Comparison of ENCODE assay signal across 22 cellular contexts in the genomic region with DNA sequence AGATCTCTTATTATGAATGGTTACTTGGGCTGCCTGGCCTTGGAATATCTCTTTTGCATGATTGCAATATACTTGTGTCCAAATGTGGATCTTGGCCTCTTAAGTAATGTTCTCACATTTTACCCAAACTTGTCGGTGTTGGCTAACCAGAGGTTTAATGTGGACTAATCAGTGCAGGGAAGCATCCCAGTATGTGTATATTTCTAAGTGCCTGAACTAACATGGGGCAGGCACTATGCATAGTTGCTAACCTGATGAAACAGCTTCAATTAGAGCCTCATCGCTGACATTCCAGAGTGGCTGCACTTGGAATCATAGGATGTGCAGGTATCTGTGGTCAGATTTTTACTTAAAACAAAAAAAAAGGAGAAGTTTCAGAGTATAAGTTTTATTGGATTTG.
DNase-seq lines count a peak whose midpoint lies in the region; ATAC-seq and TF ChIP-seq lines count a peak whose summit lies in the region.
"Had no signal": no experiment of that assay in that cellular context is flagged by ENCODE, and none has a peak within 500 bp of the region (broad histone marks: within the 10 kb centered on the region; RNA-seq: fewer than 3 reads in every experiment).

No MANE protein-coding gene starts in this region.

- ATAC-seq in left colon (no peak), GM18909 (IDR thresholded peaks at IDR 0.05; ENCODE audit: poor library complexity, unreplicated experiment) (no peak)
- ATAC-seq: activated CD8-positive, alpha-beta T cell treated with anti-CD3 and anti-CD28 coated beads for 36 hours; effector memory CD8-positive, alpha-beta T cell; lower lobe of right lung; T-helper 17 cell had no signal

- intact Hi-C loops in left colon (cut with DNase I, micrococcal nuclease), result no loop called here
- intact Hi-C loops in activated naive CD4-positive, alpha-beta T cell treated with anti-CD3 and anti-CD28 coated beads for 36 hours (cut with micrococcal nuclease), result no loop called here

- DNase-seq in EL (peak; percentile 23), MG63 (no peak), choroid plexus epithelial cell (ENCODE audit: low read depth) (peak; percentile 75), left colon (no peak)
- DNase-seq in activated naive CD4-positive, alpha-beta T cell treated with anti-CD3 and anti-CD28 coated beads, Interleukin-2, amount 10 ng/mL, durations not matched to agents 7 days and 5 days, result no peak
- no peak for DNase-seq in activated naive CD4-positive, alpha-beta T cell treated with anti-CD3 and anti-CD28 coated beads for 36 hours
- DNase-seq: activated CD8-positive, alpha-beta T cell treated with anti-CD3 and anti-CD28 coated beads for 36 hours; activated naive CD4-positive, alpha-beta T cell; activated T-cell treated with anti-CD3 and anti-CD28 coated beads, Interleukin-2, amount 50 U/mL, for 24 hours; anterior cingulate cortex; COR-L47; effector memory CD8-positive, alpha-beta T cell; lower lobe of right lung; NCI-H1694; NCI-H748 treated with DMSO at 0.1 percent for 48 hours; SHP77 treated with DMSO at 0.1 percent for 48 hours; T-helper 17 cell had no signal

- H3K4me1 ChIP-seq in mesodermal cell (ENCODE audit: control insufficient read depth, insufficient read depth, low read length, poor library complexity, severe bottlenecking), result peaks cover 32% of the 10 kb centered on the region
- H3K4me1 ChIP-seq: lower lobe of right lung had no signal

- H3K27me3 Mint-ChIP-seq in activated naive CD4-positive, alpha-beta T cell treated with anti-CD3 and anti-CD28 coated beads, Interleukin-2, amount 10 ng/mL, durations not matched to agents 7 days and 5 days, result no peaks in the 10 kb centered on the region
- H3K27me3 Mint-ChIP-seq in activated naive CD4-positive, alpha-beta T cell treated with anti-CD3 and anti-CD28 coated beads for 36 hours (ENCODE audit: low read depth), result peaks cover 2% of the 10 kb centered on the region
- H3K27me3 Mint-ChIP-seq: activated T-cell treated with anti-CD3 and anti-CD28 coated beads, Interleukin-2, amount 50 U/mL, for 24 hours; B cell had no signal

- H3K9me3 ChIP-seq in MG63 (peaks cover 6% of the 10 kb centered on the region), mesodermal cell (ENCODE audit: control insufficient read depth, low read length) (no peaks in the 10 kb centered on the region)
- H3K9me3 ChIP-seq: neutrophil had no signal

- peak overlapping the region; percentile 95 for H3K27ac ChIP-seq in mesodermal cell (ENCODE audit: low read depth, low read length, severe bottlenecking)
- H3K27ac ChIP-seq: foreskin keratinocyte, lower lobe of right lung, neutrophil had no signal

- 83 to 100% methylated on average over 1 of the region's 2 CpGs for WGBS in mesodermal cell (ENCODE audit: insufficient coverage in 2 of 2), 2 experiments

- peak overlapping the region; percentile 24 for H3K4me3 ChIP-seq in MG63
- H3K4me3 ChIP-seq in choroid plexus epithelial cell (ENCODE audit: low read depth, low read length), result no peak overlapping the region
- no peak overlapping the region for H3K4me3 ChIP-seq in mesodermal cell (ENCODE audit: extremely low read depth, insufficient read depth, low read length, poor library complexity, severe bottlenecking)
- H3K4me3 ChIP-seq: lower lobe of right lung had no signal

- no peaks in the 10 kb centered on the region for H3K27me3 ChIP-seq in MG63
- H3K27me3 ChIP-seq: foreskin keratinocyte, neutrophil had no signal

- H3K4me3 Mint-ChIP-seq in activated naive CD4-positive, alpha-beta T cell treated with anti-CD3 and anti-CD28 coated beads, Interleukin-2, amount 10 ng/mL, durations not matched to agents 7 days and 5 days, result no peak overlapping the region
- no peak overlapping the region for H3K4me3 Mint-ChIP-seq in activated naive CD4-positive, alpha-beta T cell treated with anti-CD3 and anti-CD28 coated beads for 36 hours
- H3K4me3 Mint-ChIP-seq: activated CD8-positive, alpha-beta T cell treated with anti-CD3 and anti-CD28 coated beads for 36 hours; activated T-cell treated with anti-CD3 and anti-CD28 coated beads, Interleukin-2, amount 50 U/mL, for 24 hours; B cell; effector memory CD8-positive, alpha-beta T cell; T-helper 17 cell had no signal

- H3K27ac Mint-ChIP-seq in activated naive CD4-positive, alpha-beta T cell treated with anti-CD3 and anti-CD28 coated beads, Interleukin-2, amount 10 ng/mL, durations not matched to agents 7 days and 5 days, result no peak overlapping the region
- no peak overlapping the region for H3K27ac Mint-ChIP-seq in activated naive CD4-positive, alpha-beta T cell treated with anti-CD3 and anti-CD28 coated beads for 36 hours
- H3K27ac Mint-ChIP-seq: activated CD8-positive, alpha-beta T cell treated with anti-CD3 and anti-CD28 coated beads for 36 hours; activated T-cell treated with anti-CD3 and anti-CD28 coated beads, Interleukin-2, amount 50 U/mL, for 24 hours; B cell; effector memory CD8-positive, alpha-beta T cell; T-helper 17 cell had no signal

- no peaks in the 10 kb centered on the region for H3K36me3 Mint-ChIP-seq in activated naive CD4-positive, alpha-beta T cell treated with anti-CD3 and anti-CD28 coated beads, Interleukin-2, amount 10 ng/mL, durations not matched to agents 7 days and 5 days
- no peaks in the 10 kb centered on the region for H3K36me3 Mint-ChIP-seq in activated naive CD4-positive, alpha-beta T cell treated with anti-CD3 and anti-CD28 coated beads for 36 hours (ENCODE audit: low read depth)

- no peak for TF ChIP-seq CTCF in choroid plexus epithelial cell (conservative IDR thresholded peaks at IDR 0.05; ENCODE audit: low read depth, low read length)

- CTCF ChIA-PET in activated naive CD4-positive, alpha-beta T cell treated with anti-CD3 and anti-CD28 coated beads, Interleukin-2, amount 10 ng/mL, durations not matched to agents 7 days and 5 days (lab: Charles Lee), result no interaction called here
- CTCF ChIA-PET in activated naive CD4-positive, alpha-beta T cell treated with anti-CD3 and anti-CD28 coated beads for 36 hours (lab: Charles Lee), result no interaction called here

- no peaks in the 10 kb centered on the region for H3K4me1 Mint-ChIP-seq in activated naive CD4-positive, alpha-beta T cell treated with anti-CD3 and anti-CD28 coated beads, Interleukin-2, amount 10 ng/mL, durations not matched to agents 7 days and 5 days
- no peaks in the 10 kb centered on the region for H3K4me1 Mint-ChIP-seq in activated naive CD4-positive, alpha-beta T cell treated with anti-CD3 and anti-CD28 coated beads for 36 hours (ENCODE audit: low read depth)
- H3K4me1 Mint-ChIP-seq: B cell, T-helper 17 cell had no signal

- H3K36me3 ChIP-seq in MG63 (no peaks in the 10 kb centered on the region; the same call in 1 of the 2 replicates), mesodermal cell (ENCODE audit: control insufficient read depth, insufficient read depth, low read length) (no peaks in the 10 kb centered on the region)
- H3K36me3 ChIP-seq: lower lobe of right lung, neutrophil had no signal

- H3K9me3 Mint-ChIP-seq in activated naive CD4-positive, alpha-beta T cell treated with anti-CD3 and anti-CD28 coated beads, Interleukin-2, amount 10 ng/mL, durations not matched to agents 7 days and 5 days, result peaks cover 2% of the 10 kb centered on the region
- peaks cover 3% of the 10 kb centered on the region for H3K9me3 Mint-ChIP-seq in activated naive CD4-positive, alpha-beta T cell treated with anti-CD3 and anti-CD28 coated beads for 36 hours

Comparison
In these comparisons a context has a peak if more than half of its experiments do, and no peak if none do; other contexts are left out.
1. DNase-seq: peak in EL (single experiment) and choroid plexus epithelial cell (single experiment); none in MG63 (single experiment), left colon (0 of 2), activated naive CD4-positive, alpha-beta T cell treated with anti-CD3 and anti-CD28 coated beads, Interleukin-2, amount 10 ng/mL, durations not matched to agents 7 days and 5 days (single experiment) and activated naive CD4-positive, alpha-beta T cell treated with anti-CD3 and anti-CD28 coated beads for 36 hours (single experiment).